ENCODE assay signal across 8 cellular contexts in the genomic region with DNA sequence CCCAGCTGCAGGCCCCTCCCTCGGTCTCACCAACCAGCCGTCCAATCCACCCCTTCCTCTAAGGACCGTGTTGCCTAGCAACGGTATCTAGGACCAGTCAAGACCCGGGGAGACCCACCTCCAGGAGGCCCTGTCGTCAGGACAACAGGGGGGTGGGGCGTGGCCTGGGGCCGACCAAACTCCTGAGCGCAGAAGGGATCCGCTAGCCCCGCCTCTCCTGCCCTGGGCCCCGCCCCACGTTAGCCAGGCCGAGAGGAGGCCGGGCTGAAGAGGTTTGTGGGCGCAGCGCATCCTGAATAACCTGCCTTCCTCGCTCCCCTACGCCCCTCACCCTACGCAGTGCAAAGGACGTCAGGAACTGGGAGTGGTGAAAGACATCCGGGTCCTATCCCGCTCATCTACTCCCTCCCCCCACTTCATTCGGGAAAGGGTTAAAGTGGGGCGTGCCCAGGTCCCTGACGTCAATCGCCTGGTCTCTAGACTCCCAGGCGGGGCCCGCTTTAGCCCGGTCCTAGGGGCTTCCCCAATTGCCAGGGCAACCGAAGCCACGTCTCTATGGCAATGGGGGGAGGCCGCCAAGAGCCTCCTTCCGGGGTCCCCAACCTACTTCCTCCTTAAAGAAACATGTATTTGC. TPM values are rescaled to one million over a fixed set of nuclear protein-coding genes. Genes with fewer than 3 reads are reported as not detected.
A peak's percentile ranks its signal among the peaks of the same experiment; 100 is the strongest.
DNase-seq lines count a peak whose midpoint lies in the region; ATAC-seq and TF ChIP-seq lines count a peak whose summit lies in the region.

No MANE protein-coding gene starts in this region.

- H3K27ac ChIP-seq in SJSA1 = peak overlapping the region; percentile 2; the same call in 1 of the 2 replicates
- peak overlapping the region in 9 of 10 donors; percentile 44 to 86 (median 70) for H3K27ac ChIP-seq in heart right ventricle
- peak overlapping the region in 3 of 4 donors; percentile 58 to 81 (median 75) for H3K27ac ChIP-seq in tibial nerve

- POLR2A ChIA-PET in BJ (lab: Charles Lee) = no interaction called here

- H3K4me3 ChIP-seq in BJ (ENCODE audit: low read depth, low read length) = peak overlapping the region; percentile 33
- H3K4me3 ChIP-seq in SJSA1 = peak overlapping the region; percentile 36
- H3K4me3 ChIP-seq in heart right ventricle = peak overlapping the region; percentile 53 to 72 (median 59)
- peak overlapping the region; percentile 25 to 59 (median 46) for H3K4me3 ChIP-seq in tibial nerve

- H3K9me3 ChIP-seq in SJSA1 (replicated peaks) = no peaks in the 10 kb centered on the region
- no peaks in the 10 kb centered on the region for H3K9me3 ChIP-seq in heart right ventricle
- no peaks in the 10 kb centered on the region for H3K9me3 ChIP-seq in tibial nerve

- WGBS in heart right ventricle, 2 donors = 0 to 1% methylated on average over 34 of the region's 34 CpGs
- 0 to 2% methylated on average over 31 of the region's 34 CpGs for WGBS in tibial nerve, 2 donors

- H3K36me3 ChIP-seq in BJ (ENCODE audit: control insufficient read depth, insufficient read depth, low read length) (peaks cover 13% of the 10 kb centered on the region), SJSA1 (peaks cover 10% of the 10 kb centered on the region), heart right ventricle (peaks cover 0 to 39% (median 13%) of the 10 kb centered on the region in 9 donors), tibial nerve (peaks cover 0 to 20% (median 4%) of the 10 kb centered on the region in 3 donors)

- CTCF ChIA-PET in BJ (lab: Yijun Ruan, JAX) = no interaction called here

- H3K4me1 ChIP-seq in SJSA1 (replicated peaks) (peaks cover 7% of the 10 kb centered on the region; the same call in 1 of the 2 replicates), heart right ventricle (peaks cover 0 to 16% (median 5%) of the 10 kb centered on the region in 9 donors), tibial nerve (peaks cover 0 to 22% (median 4%) of the 10 kb centered on the region in 4 donors)

- TF ChIP-seq CTCF in BJ (IDR thresholded peaks at IDR 0.05; ENCODE audit: insufficient read depth, low read depth, low read length) (no peak), heart right ventricle (IDR thresholded peaks at IDR 0.05) (no peak), tibial nerve (IDR thresholded peaks at IDR 0.05) (no peak)

- ATAC-seq in HG03460 (IDR thresholded peaks at IDR 0.05; ENCODE audit: unreplicated experiment) = peak; percentile 79
- ATAC-seq in heart right ventricle = peak; percentile 87 to 94 (median 90)

- no peaks in the 10 kb centered on the region for H3K27me3 ChIP-seq in BJ (ENCODE audit: control insufficient read depth, insufficient read depth, low read length)
- H3K27me3 ChIP-seq in SJSA1 (replicated peaks) = no peaks in the 10 kb centered on the region
- no peaks in the 10 kb centered on the region for H3K27me3 ChIP-seq in heart right ventricle
- no peaks in the 10 kb centered on the region for H3K27me3 ChIP-seq in tibial nerve

- intact Hi-C loops in heart right ventricle (cut with DNase I) = no loop called here
- intact Hi-C loops in posterior cingulate gyrus (cut with DNase I) = no loop called here

- peak in 1 of 2 donors; percentile 34 for TF ChIP-seq POLR2A in tibial nerve (IDR thresholded peaks at IDR 0.05)

- DNase-seq in BJ (ENCODE audit: low read depth) = no peak
- DNase-seq in GM19240 (ENCODE audit: insufficient read length, low spot score) = peak; percentile 99
- DNase-seq in SJSA1 (ENCODE audit: low read depth in 1 of 2, low spot score in 2 of 2) = peak; percentile 72 to 77
- peak; percentile 84 for DNase-seq in activated naive CD8-positive, alpha-beta T cell treated with anti-CD3 and anti-CD28 coated beads, Interleukin-2, amount 50 U/mL, for 16 hours (ENCODE audit: low read depth, low spot score)
- DNase-seq in heart right ventricle = peak; percentile 90
- DNase-seq in posterior cingulate gyrus = peak; percentile 66 to 97 (median 78)
- peak; percentile 58 to 59 for DNase-seq in tibial nerve (ENCODE audit: low spot score in 2 of 2)

- peak in 1 of 2 donors; percentile 54 for TF ChIP-seq EP300 in tibial nerve (IDR thresholded peaks at IDR 0.05)

RNA-seq across cellular contexts. Expression of gene DLG4, which starts 14.7 kb away (rescaled TPM):
- 13.3 and 20.4 TPM in 2 replicates for polyA plus RNA-seq in BJ (2011; rRNA removed)
- polyA minus RNA-seq in BJ (2011; rRNA and poly(A)+ RNA removed) = 12.5 and 14.0 TPM in 2 replicates
- total RNA-seq in SJSA1 (2014; rRNA removed; shearing (Covaris generic)) = 8.9 and 9.3 TPM in 2 replicates
- total RNA-seq in heart right ventricle = 10 to 100 TPM; 13.0 to 22.1 (median 16.7) TPM
- polyA plus RNA-seq in heart right ventricle = 10 to 100 TPM in 1 of 2 donors, 1 to 10 TPM in 1; 5.4 to 27.8 TPM
- total RNA-seq in tibial nerve = 10 to 100 TPM in 3 of 4 donors, 1 to 10 TPM in 1; 7.3 to 22.8 (median 16.1) TPM

RNA-seq across cellular contexts. Expression of gene ACADVL, which starts 14.8 kb away (rescaled TPM):
- polyA plus RNA-seq in BJ (2011; rRNA removed) (335 and 517 TPM in 2 replicates), heart right ventricle (1,000 to 10,000 TPM in 1 of 2 donors, 100 to 1,000 TPM in 1; 807 to 4,806 TPM)
- polyA minus RNA-seq in BJ (2011; rRNA and poly(A)+ RNA removed) = 165 and 275 TPM in 2 replicates
- 205 and 227 TPM in 2 replicates for total RNA-seq in SJSA1 (2014; rRNA removed; shearing (Covaris generic))
- total RNA-seq in heart right ventricle (1,000 to 10,000 TPM in 7 of 10 donors, 100 to 1,000 TPM in 3; 951 to 2,054 (median 1,322) TPM), tibial nerve (100 to 1,000 TPM; 565 to 850 (median 599) TPM)

RNA-seq across cellular contexts. Expression of gene ASGR1, which starts 25.8 kb away (rescaled TPM):
- polyA plus RNA-seq in BJ (2011; rRNA removed) (0.56 and 0.59 TPM in 2 replicates), heart right ventricle (under 1 TPM; 0.59 TPM)
- polyA minus RNA-seq in BJ (2011; rRNA and poly(A)+ RNA removed) = 0.19 TPM in 1 of 2 replicates, not detected in the other
- total RNA-seq in SJSA1 (2014; rRNA removed; shearing (Covaris generic)) = 0.16 TPM in 1 of 2 replicates, not detected in the other
- total RNA-seq in heart right ventricle (1 to 10 TPM in 2 of 10 donors, under 1 TPM in 6, not detected in 2; 0.32 to 1.2 (median 0.55) TPM), tibial nerve (1 to 10 TPM in 1 of 4 donors, under 1 TPM in 2, not detected in 1; 0.21 to 1.5 (median 0.59) TPM)

RNA-seq across cellular contexts. Expression of gene DVL2, which starts 29.4 kb away (rescaled TPM):
- 3.6 and 5.0 TPM in 2 replicates for polyA plus RNA-seq in BJ (2011; rRNA removed)
- polyA minus RNA-seq in BJ (2011; rRNA and poly(A)+ RNA removed) = 11.0 and 13.7 TPM in 2 replicates
- 30.6 and 45.3 TPM in 2 replicates for total RNA-seq in SJSA1 (2014; rRNA removed; shearing (Covaris generic))
- total RNA-seq in heart right ventricle = 10 to 100 TPM; 14.1 to 25.6 (median 18.0) TPM
- polyA plus RNA-seq in heart right ventricle = 10 to 100 TPM in 1 of 2 donors, 1 to 10 TPM in 1; 10.0 to 23.0 TPM
- total RNA-seq in tibial nerve = 10 to 100 TPM; 41.4 to 51.2 (median 46.7) TPM

RNA-seq across cellular contexts. Expression of gene PHF23, which starts 34.3 kb away (rescaled TPM):
- polyA plus RNA-seq in BJ (2011; rRNA removed) (59.0 and 72.8 TPM in 2 replicates), heart right ventricle (10 to 100 TPM; 16.1 to 25.0 TPM)
- polyA minus RNA-seq in BJ (2011; rRNA and poly(A)+ RNA removed) = 31.7 and 70.2 TPM in 2 replicates
- 27.5 and 30.3 TPM in 2 replicates for total RNA-seq in SJSA1 (2014; rRNA removed; shearing (Covaris generic))
- total RNA-seq in heart right ventricle (10 to 100 TPM; 17.7 to 24.5 (median 22.6) TPM), tibial nerve (10 to 100 TPM; 20.3 to 29.7 (median 23.3) TPM)

Comparison
In these comparisons a context has a peak if more than half of its experiments do, and no peak if none do; other contexts are left out.
1. H3K27ac ChIP-seq: peak in every context shown above with its lines; median percentile 75 in tibial nerve; 70 in heart right ventricle; 2 in SJSA1.